14 cellular contexts compared by ENCODE assay signal in the genomic region with DNA sequence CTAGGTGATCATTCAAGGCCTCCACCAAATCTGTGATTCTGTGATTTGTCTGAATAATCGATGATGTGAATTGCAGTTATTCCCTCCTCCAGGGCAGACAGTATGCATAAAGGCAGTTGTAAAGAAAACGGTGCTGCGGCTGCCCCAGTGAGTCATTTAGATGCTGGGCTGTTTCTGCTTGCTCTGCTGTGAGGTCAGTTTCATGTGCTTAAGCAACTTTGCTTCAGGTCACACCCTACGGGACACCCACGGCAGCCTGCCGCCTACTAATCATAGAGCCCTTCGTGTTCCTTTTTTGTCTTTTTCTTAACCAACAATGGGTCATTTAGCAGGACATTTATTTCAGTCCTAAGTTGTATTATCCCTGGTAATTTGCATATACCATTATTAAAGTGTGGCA.
A peak's percentile ranks its signal among the peaks of the same experiment; 100 is the strongest.
DNase-seq lines count a peak whose midpoint lies in the region; ATAC-seq, FAIRE-seq and TF ChIP-seq lines count a peak whose summit lies in the region.
"Had no signal": no experiment of that assay in that cellular context is flagged by ENCODE, and none has a peak within 500 bp of the region (broad histone marks: within the 10 kb centered on the region; RNA-seq: fewer than 3 reads in every experiment).

No MANE protein-coding gene starts in this region.

- H3K4me3 ChIP-seq in kidney epithelial cell (ENCODE audit: low read depth, low read length) (no peak overlapping the region), Karpas-422 (ENCODE audit: low read length) (no peak overlapping the region)
- H3K4me3 ChIP-seq: skin epidermis had no signal

- peak; percentile 43 for DNase-seq in left ventricle myocardium superior
- no peak for DNase-seq in cardiac septum (ENCODE audit: low spot score)
- DNase-seq in amniotic epithelial cell (ENCODE audit: low read depth): peak; percentile 75
- peak; percentile 50 for DNase-seq in kidney epithelial cell (ENCODE audit: low read depth)
- peak; percentile 21 for DNase-seq in urothelium cell line (ENCODE audit: low spot score)
- no peak for DNase-seq in germinal center (ENCODE audit: low spot score)
- DNase-seq in Karpas-422: no peak
- DNase-seq: effector CD4-positive, alpha-beta T cell; NCI-H510A; stimulated activated naive CD4-positive, alpha-beta T cell had no signal

- H3K9me3 ChIP-seq in Karpas-422 (ENCODE audit: low read length): no peaks in the 10 kb centered on the region

- intact Hi-C loops in left ventricle myocardium superior (cut with micrococcal nuclease): no loop called here
- intact Hi-C loops in cardiac septum (cut with DNase I): no loop called here

- H3K4me2 ChIP-seq in Karpas-422 (ENCODE audit: low read depth, low read length, poor library complexity, severe bottlenecking): no peak overlapping the region

- no peak overlapping the region for H3K9ac ChIP-seq in Karpas-422 (ENCODE audit: low read length)

- no peak overlapping the region for H2AFZ ChIP-seq in Karpas-422 (ENCODE audit: low read length)

- FAIRE-seq in urothelium cell line (lab: Jason Lieb, UNC): no peak
- FAIRE-seq: GM12891 had no signal

- H3K36me3 ChIP-seq in kidney epithelial cell (ENCODE audit: control insufficient read depth, insufficient read depth, low read length): no peaks in the 10 kb centered on the region
- no peaks in the 10 kb centered on the region for H3K36me3 ChIP-seq in Karpas-422 (ENCODE audit: insufficient read depth, low read length)

- no peaks in the 10 kb centered on the region for H3K4me1 ChIP-seq in Karpas-422 (ENCODE audit: low read length)

- H3K27me3 ChIP-seq in kidney epithelial cell (ENCODE audit: control insufficient read depth, insufficient read depth, low read length): no peaks in the 10 kb centered on the region
- no peaks in the 10 kb centered on the region for H3K27me3 ChIP-seq in Karpas-422 (ENCODE audit: low read length)

- no peaks in the 10 kb centered on the region for H3K79me2 ChIP-seq in Karpas-422 (ENCODE audit: low read length)

- ATAC-seq in left ventricle myocardium superior (peak; percentile 60), GM19467 (IDR thresholded peaks at IDR 0.05; ENCODE audit: unreplicated experiment) (no peak)
- ATAC-seq: HCT116 had no signal

- TF ChIP-seq CTCF in kidney epithelial cell (IDR thresholded peaks at IDR 0.05; ENCODE audit: insufficient read depth, low read length, poor library complexity, severe bottlenecking): no peak

- no peak overlapping the region for H3K27ac ChIP-seq in Karpas-422 (ENCODE audit: low read length)

- H3K9me2 ChIP-seq in Karpas-422 (replicated peaks; ENCODE audit: insufficient read depth, low read length): no peaks in the 10 kb centered on the region

- no peaks in the 10 kb centered on the region for H4K20me1 ChIP-seq in Karpas-422 (ENCODE audit: insufficient read depth, low read depth, low read length)

Comparison
In these comparisons a context has a peak if more than half of its experiments do, and no peak if none do; other contexts are left out.
1. DNase-seq: peak in left ventricle myocardium superior (single experiment), amniotic epithelial cell (single experiment), kidney epithelial cell (single experiment) and urothelium cell line (single experiment); none in cardiac septum (single experiment), germinal center (single experiment) and Karpas-422 (single experiment).